ENCODE assay signal across 8 cellular contexts in genomic region chr19:36054733-36055686, GRCh38. TPM values are rescaled to one million over a fixed set of nuclear protein-coding genes. Genes with fewer than 3 reads are reported as not detected.
A peak's percentile ranks its signal among the peaks of the same experiment; 100 is the strongest.
DNase-seq lines count a peak whose midpoint lies in the region; ATAC-seq and TF ChIP-seq lines count a peak whose summit lies in the region.

WDR62 (plus strand) TSS chr19:36054897; CDS start chr19:36054972, 75 bp downstream.

- H3K27me3 ChIP-seq in body of pancreas = no peaks in the 10 kb centered on the region
- no peaks in the 10 kb centered on the region for H3K27me3 ChIP-seq in spleen (replicated peaks in 1 of 7)

- H3K9me3 ChIP-seq in body of pancreas (no peaks in the 10 kb centered on the region), iPS-18c (ENCODE audit: control insufficient read depth, insufficient read depth, low read length) (no peaks in the 10 kb centered on the region), spleen (no peaks in the 10 kb centered on the region)

- TF ChIP-seq POLR2A in body of pancreas (IDR thresholded peaks at IDR 0.05) (no peak), spleen (IDR thresholded peaks at IDR 0.05) (no peak)

- 0 to 2% methylated on average over 30 to 76 of the region's 76 CpGs for WGBS in body of pancreas, 2 donors
- WGBS in spleen, 5 donors = 1 to 4% (median 1%) methylated on average over 29 to 76 of the region's 76 CpGs

- peak; percentile 68 for ATAC-seq in GM18868 (IDR thresholded peaks at IDR 0.05; ENCODE audit: unreplicated experiment)
- peak; percentile 78 for ATAC-seq in HG03097 (IDR thresholded peaks at IDR 0.05; ENCODE audit: low FRiP score, unreplicated experiment)
- peak; percentile 85 for ATAC-seq in body of pancreas

- TF ChIP-seq CTCF in body of pancreas (IDR thresholded peaks at IDR 0.05) (no peak), spleen (IDR thresholded peaks at IDR 0.05 in 8 of 11, conservative IDR thresholded peaks at IDR 0.05 in 3 of 11) (peak in 4 of 11 experiments; percentile 2 to 50 (median 36))

- H3K4me1 ChIP-seq in body of pancreas (peaks cover 12% of the 10 kb centered on the region), spleen (peaks cover 6 to 34% (median 21%) of the 10 kb centered on the region in 6 donors)

- peak within 1 kb of the TSS; percentile 85 to 95 (median 91) for H3K27ac ChIP-seq in body of pancreas
- H3K27ac ChIP-seq in spleen = peak within 1 kb of the TSS; percentile 94 to 99 (median 98)

- intact Hi-C loops in body of pancreas (cut with DNase I) = no loop called here
- intact Hi-C loops in spleen (cut with DNase I; ENCODE audit: low total_unique reads) = loop anchor here (5.0 to 10.0 kb wide), 2 partner anchors 60 to 112 kb away; partner anchors contain the start of genes OVOL3, POLR2I and TBCB

- DNase-seq in A172 (ENCODE audit: low spot score) (peak; percentile 93), NCI-H2171 (lab: John Stamatoyannopoulos, UW) (peak; percentile 92), UCSD-AML1 (lab: John Stamatoyannopoulos, UW; ENCODE audit: unreplicated experiment) (peak; percentile 98), body of pancreas (peak; percentile 92 to 95 (median 93)), spleen (peak; percentile 96)

- peak within 1 kb of the TSS; percentile 29 to 55 for H3K4me3 ChIP-seq in body of pancreas
- H3K4me3 ChIP-seq in iPS-18c (ENCODE audit: insufficient read depth, low read depth, low read length) = peak within 1 kb of the TSS; percentile 91
- peak within 1 kb of the TSS; percentile 60 to 87 (median 78) for H3K4me3 ChIP-seq in spleen

- H3K36me3 ChIP-seq in body of pancreas (replicated peaks in 1 of 2; ENCODE audit: insufficient read depth in 1 of 2, low read depth in 2 of 2) (no peaks in the 10 kb centered on the region), spleen (peaks cover 0 to 19% (median 0%) of the 10 kb centered on the region in 6 donors)

RNA-seq across cellular contexts. Expression of gene WDR62, which starts in this region (rescaled TPM):
- 19.5 and 24.5 TPM in 2 replicates for total RNA-seq in A172 (2014; rRNA removed; shearing (Covaris generic))
- total RNA-seq in body of pancreas (under 1 TPM; 0.26 to 0.33 TPM), spleen (1 to 10 TPM; 1.7 to 5.2 (median 3.0) TPM)
- 1 to 10 TPM; 1.3 to 2.1 (median 1.6) TPM for polyA plus RNA-seq in spleen

Comparison
In these comparisons a context has a peak if more than half of its experiments do, and no peak if none do; other contexts are left out.
1. Peak in every context shown above with its lines: DNase-seq, ATAC-seq, H3K4me3 ChIP-seq and H3K27ac ChIP-seq.
2. Peak in DNase-seq, ATAC-seq, H3K4me3 ChIP-seq and H3K27ac ChIP-seq in body of pancreas; RNA of the gene not detected or under 1 TPM.